9 cellular contexts compared by ENCODE assay signal in the genomic region with DNA sequence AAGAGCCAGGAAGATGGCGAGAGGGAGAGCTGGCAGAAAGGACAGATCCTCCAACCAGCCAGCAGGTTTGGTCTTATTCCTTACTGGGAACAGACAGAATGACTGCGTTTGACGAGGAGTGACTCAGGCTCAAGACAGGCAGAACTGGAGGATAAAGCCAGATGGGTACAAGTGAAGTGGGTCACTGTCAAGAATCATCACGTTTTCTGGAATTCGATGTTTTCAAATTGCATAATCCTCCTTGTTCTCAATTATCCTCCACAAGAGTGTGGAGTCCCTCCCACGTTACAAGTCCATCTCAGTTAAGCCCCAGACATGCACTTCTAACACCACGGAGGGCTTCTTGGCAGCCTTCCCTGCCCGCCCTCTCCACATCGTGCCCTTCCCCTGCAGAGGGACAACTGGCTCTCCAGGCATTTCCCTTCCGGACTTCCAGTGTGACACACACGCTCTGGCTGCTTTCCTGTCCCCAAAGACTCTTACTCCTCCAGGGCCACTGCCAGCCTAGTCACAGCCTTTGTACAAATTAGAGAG.
A peak's percentile ranks its signal among the peaks of the same experiment; 100 is the strongest.
DNase-seq lines count a peak whose midpoint lies in the region; ATAC-seq and TF ChIP-seq lines count a peak whose summit lies in the region.
"Had no signal": no experiment of that assay in that cellular context is flagged by ENCODE, and none has a peak within 500 bp of the region (broad histone marks: within the 10 kb centered on the region; RNA-seq: fewer than 3 reads in every experiment).

No MANE protein-coding gene starts in this region.

- no peaks in the 10 kb centered on the region for H3K27me3 ChIP-seq in gastroesophageal sphincter

- TF ChIP-seq EP300 in gastroesophageal sphincter (IDR thresholded peaks at IDR 0.05) = no peak

- no peak overlapping the region for H3K27ac ChIP-seq in gastroesophageal sphincter

- ATAC-seq in gastroesophageal sphincter = peak; percentile 39

- peak; percentile 13 for DNase-seq in GDM1 (lab: John Stamatoyannopoulos, UW)
- peak; percentile 78 for DNase-seq in T1000 (lab: John Stamatoyannopoulos, UW)
- peak; percentile 29 for DNase-seq in pulmonary artery endothelial cell (ENCODE audit: low read depth, low spot score)
- DNase-seq in NK-92 treated with Interleukin-12 subunit alpha and Interleukin-12 subunit beta, amount 100 ng/mL, for 24 hours (lab: John Stamatoyannopoulos, UW) = no peak
- no peak for DNase-seq in GM13977 (ENCODE audit: low spot score)
- DNase-seq in germinal center (ENCODE audit: low spot score) = no peak
- no peak for DNase-seq in globus pallidus (ENCODE audit: low spot score)
- DNase-seq: stimulated activated CD4-positive, alpha-beta T cell treated with anti-CD3 and anti-CD28 coated beads, Interleukin-2, amount 100 ng/mL, for 48 hours had no signal

- no peaks in the 10 kb centered on the region for H3K9me3 ChIP-seq in gastroesophageal sphincter

- in situ Hi-C loops in GM13977 (cut with MboI; ENCODE audit: low pct_unique_long_range_greater_than_20kb, low sequenced_read_pairs, unreplicated experiment) = no loop called here

- TF ChIP-seq CTCF in gastroesophageal sphincter (IDR thresholded peaks at IDR 0.05) (no peak), GM13977 (IDR thresholded peaks at IDR 0.05; ENCODE audit: extremely low read depth, insufficient read depth, missing control alignments) (no peak)

- 71% methylated on average over 5 to 9 of the region's 11 CpGs for WGBS in gastroesophageal sphincter (ENCODE audit: low coverage in 1 of 2), 2 donors

- TF ChIP-seq POLR2A in gastroesophageal sphincter (IDR thresholded peaks at IDR 0.05) = no peak

- no peak overlapping the region for H3K4me3 ChIP-seq in gastroesophageal sphincter

- H3K36me3 ChIP-seq in gastroesophageal sphincter = no peaks in the 10 kb centered on the region

- peaks cover 0 to 4% (median 0%) of the 10 kb centered on the region in 3 donors for H3K4me1 ChIP-seq in gastroesophageal sphincter

Comparison
In these comparisons a context has a peak if more than half of its experiments do, and no peak if none do; other contexts are left out.
1. DNase-seq: peak in GDM1 (single experiment), T1000 (single experiment) and pulmonary artery endothelial cell (single experiment); none in NK-92 treated with Interleukin-12 subunit alpha and Interleukin-12 subunit beta, amount 100 ng/mL, for 24 hours (single experiment), GM13977 (single experiment), germinal center (single experiment) and globus pallidus (single experiment).